Comparison of ENCODE assay signal across 8 cellular contexts in the genomic region with DNA sequence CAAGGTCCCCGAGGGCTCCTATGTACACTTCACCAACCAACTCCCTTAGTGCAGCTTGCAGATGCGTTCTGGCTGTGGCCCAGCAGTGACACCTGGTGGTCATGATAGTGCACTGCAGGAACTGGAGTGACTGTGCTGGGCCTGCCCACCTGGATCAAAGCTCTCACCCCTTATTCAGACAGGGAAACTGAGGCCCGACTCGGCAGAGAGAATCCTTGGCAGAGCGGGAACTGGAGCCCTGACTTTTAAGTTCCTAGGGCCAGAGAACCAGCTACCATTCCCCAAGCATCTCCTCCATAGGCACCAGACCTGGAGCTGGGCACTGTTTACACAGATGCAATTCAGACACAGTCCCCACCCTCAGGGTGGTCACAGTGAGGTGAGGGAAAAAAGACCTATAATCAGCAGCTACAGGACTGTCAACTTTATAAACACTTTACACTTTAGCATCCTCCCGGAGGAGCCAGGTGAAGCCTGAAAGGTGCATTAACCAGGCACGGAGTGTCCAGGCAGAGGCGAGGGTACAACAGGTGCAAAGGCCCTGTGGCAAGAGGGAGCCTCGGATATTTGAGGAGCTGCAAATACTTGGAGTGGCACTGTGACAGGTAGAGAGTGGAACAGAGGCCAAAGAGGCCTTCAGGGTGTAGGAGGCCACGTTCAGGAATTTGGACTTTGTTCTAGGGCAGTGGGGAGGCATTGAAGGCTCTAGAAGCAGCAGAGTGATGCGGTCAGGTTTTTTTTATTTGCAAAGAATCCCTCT. TPM values are rescaled to one million over a fixed set of nuclear protein-coding genes. Genes with fewer than 3 reads are reported as not detected.
DNase-seq lines count a peak whose midpoint lies in the region; ATAC-seq and TF ChIP-seq lines count a peak whose summit lies in the region.

No MANE protein-coding gene starts in this region.

- H3K27me3 ChIP-seq in aorta (ENCODE audit: control insufficient read depth in 1 of 2, insufficient read depth in 2 of 2, low read length in 1 of 2), result no peaks in the 10 kb centered on the region

- intact Hi-C loops in head of caudate nucleus (cut with DNase I), result no loop called here
- intact Hi-C loops in aorta (cut with DNase I), result loop anchor here (10.0 kb wide), 2 partner anchors 391 to 641 kb away; no protein-coding TSS in a partner anchor

- H3K4me1 ChIP-seq in aorta (ENCODE audit: control insufficient read depth in 1 of 2, insufficient read depth in 2 of 2, low read length in 2 of 2), result no peaks in the 10 kb centered on the region

- no peak for TF ChIP-seq EP300 in Ishikawa (IDR thresholded peaks at IDR 0.05; ENCODE audit: borderline replicate concordance)

- 43 to 45% methylated on average over 11 of the region's 11 CpGs for WGBS in aorta, 2 donors

- TF ChIP-seq CTCF in GM10266 (IDR thresholded peaks at IDR 0.05; ENCODE audit: control insufficient read depth, insufficient read depth, low read depth, missing control alignments) (peak; percentile 98), progenitor cell of endocrine pancreas (IDR thresholded peaks at IDR 0.05; ENCODE audit: unreplicated experiment) (peak; percentile 94)

- H3K9me3 ChIP-seq in aorta (ENCODE audit: control insufficient read depth, low read length), result peaks cover 1% of the 10 kb centered on the region

- H3K4me1 Mint-ChIP-seq in progenitor cell of endocrine pancreas (ENCODE audit: low read depth), result no peaks in the 10 kb centered on the region

- H3K27ac Mint-ChIP-seq in progenitor cell of endocrine pancreas, result no peak overlapping the region

- peak; percentile 84 for DNase-seq in GM10266 (ENCODE audit: extremely low spot score)
- peak; percentile 76 for DNase-seq in SK-MEL-5 (ENCODE audit: low read depth, low spot score)
- DNase-seq in activated naive CD4-positive, alpha-beta T cell treated with Interleukin-2 at 50 U/mL for 16 hours, result peak; percentile 72
- peak in 41 of 42 donors; percentile 62 to 90 (median 79) for DNase-seq in head of caudate nucleus
- DNase-seq in progenitor cell of endocrine pancreas (ENCODE audit: low spot score, unreplicated experiment), result peak; percentile 64
- peak; percentile 76 to 88 for DNase-seq in aorta

- in situ Hi-C loops in SK-MEL-5 (cut with HindIII; ENCODE audit: low pct_unique_long_range_greater_than_20kb, low sequenced_read_pairs), result no loop called here

- no peak overlapping the region for H3K4me3 ChIP-seq in aorta (ENCODE audit: low read length in 2 of 2)

- no peaks in the 10 kb centered on the region for H3K27me3 Mint-ChIP-seq in progenitor cell of endocrine pancreas

- peak; percentile 95 for TF ChIP-seq RAD21 in Ishikawa (IDR thresholded peaks at IDR 0.05; ENCODE audit: low read depth)

- ATAC-seq in aorta (ENCODE audit: low FRiP score) (peak; percentile 92), HG03521 (IDR thresholded peaks at IDR 0.05; ENCODE audit: unreplicated experiment) (no peak)

- no peak overlapping the region for H3K27ac ChIP-seq in aorta (ENCODE audit: low read depth in 1 of 2, low read length in 2 of 2)

- H3K9me3 Mint-ChIP-seq in progenitor cell of endocrine pancreas (ENCODE audit: low read depth), result peaks cover 20% of the 10 kb centered on the region

- H3K36me3 Mint-ChIP-seq in progenitor cell of endocrine pancreas (ENCODE audit: insufficient read depth), result peaks cover 31% of the 10 kb centered on the region

- no peaks in the 10 kb centered on the region for H3K36me3 ChIP-seq in aorta (ENCODE audit: control insufficient read depth in 1 of 2, insufficient read depth in 2 of 2, low read length in 1 of 2)

- no peak overlapping the region for H3K4me3 Mint-ChIP-seq in progenitor cell of endocrine pancreas (ENCODE audit: low read depth)

TF ChIP-seq in Ishikawa, 13 proteins besides CTCF, POLR2A, EP300 and RAD21:
- TF ChIP-seq, protein P1, sequence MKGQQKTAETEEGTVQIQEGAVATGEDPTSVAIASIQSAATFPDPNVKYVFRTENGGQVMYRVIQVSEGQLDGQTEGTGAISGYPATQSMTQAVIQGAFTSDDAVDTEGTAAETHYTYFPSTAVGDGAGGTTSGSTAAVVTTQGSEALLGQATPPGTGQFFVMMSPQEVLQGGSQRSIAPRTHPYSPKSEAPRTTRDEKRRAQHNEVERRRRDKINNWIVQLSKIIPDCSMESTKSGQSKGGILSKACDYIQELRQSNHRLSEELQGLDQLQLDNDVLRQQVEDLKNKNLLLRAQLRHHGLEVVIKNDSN (IDR thresholded peaks at IDR 0.05), result no peak
- no peak for TF ChIP-seq TEAD4 (IDR thresholded peaks at IDR 0.05)
- no peak for TF ChIP-seq CEBPB (IDR thresholded peaks at IDR 0.05)
- TF ChIP-seq EGR1 (IDR thresholded peaks at IDR 0.05), result no peak
- no peak for TF ChIP-seq TAF1 (IDR thresholded peaks at IDR 0.05; ENCODE audit: low read depth)

RNA-seq across cellular contexts. Expression of a gene that starts 22.0 kb away (rescaled TPM):
- 32.3 and 33.4 TPM in 2 replicates for total RNA-seq in SK-MEL-5 (2014; rRNA removed; shearing (Covaris generic))
- 53.0 and 55.2 TPM in 2 replicates for polyA plus RNA-seq in SK-MEL-5 (2015; cell fraction: cytosol; rRNA removed)
- polyA plus RNA-seq in SK-MEL-5 (2015; cell fraction: nucleus; rRNA removed), result 118 and 143 TPM in 2 replicates
- total RNA-seq in progenitor cell of endocrine pancreas (65.1 and 66.4 TPM in 2 replicates), aorta (10 to 100 TPM in 1 of 2 donors, 1 to 10 TPM in 1; 9.0 to 17.4 TPM)
- polyA plus RNA-seq in aorta, result 10 to 100 TPM in 1 of 2 donors, 1 to 10 TPM in 1; 5.5 to 19.4 TPM

RNA-seq across cellular contexts. Expression of a gene that starts 22.3 kb away (rescaled TPM):
- 211 and 226 TPM in 2 replicates for total RNA-seq in SK-MEL-5 (2014; rRNA removed; shearing (Covaris generic))
- 298 and 342 TPM in 2 replicates for polyA plus RNA-seq in SK-MEL-5 (2015; cell fraction: cytosol; rRNA removed)
- polyA plus RNA-seq in SK-MEL-5 (2015; cell fraction: nucleus; rRNA removed), result 1,231 and 1,371 TPM in 2 replicates
- total RNA-seq in progenitor cell of endocrine pancreas (442 and 443 TPM in 2 replicates), aorta (100 to 1,000 TPM; 176 to 184 TPM)
- 100 to 1,000 TPM in 1 of 2 donors, 10 to 100 TPM in 1; 74.8 to 207 TPM for polyA plus RNA-seq in aorta

RNA-seq across cellular contexts. Expression of a gene that starts 40.1 kb away (rescaled TPM):
- total RNA-seq in SK-MEL-5 (2014; rRNA removed; shearing (Covaris generic)), result 3.4 and 3.7 TPM in 2 replicates
- polyA plus RNA-seq in SK-MEL-5 (2015; cell fraction: cytosol; rRNA removed), result 4.4 and 5.3 TPM in 2 replicates
- 4.3 and 10.9 TPM in 2 replicates for polyA plus RNA-seq in SK-MEL-5 (2015; cell fraction: nucleus; rRNA removed)
- total RNA-seq in progenitor cell of endocrine pancreas (18.9 and 20.6 TPM in 2 replicates), aorta (1 to 10 TPM; 1.2 to 7.0 TPM)
- under 1 TPM; 0.13 to 0.69 TPM for polyA plus RNA-seq in aorta
